In genomic region chr3:57555316-57555715, GRCh38 we compare ENCODE assay signal across 8 cellular contexts. TPM values are rescaled to one million over a fixed set of nuclear protein-coding genes. Genes with fewer than 3 reads are reported as not detected.
DNase-seq lines count a peak whose midpoint lies in the region; ATAC-seq and TF ChIP-seq lines count a peak whose summit lies in the region.

No MANE protein-coding gene starts in this region.

- peak in 1 of 4 donors; percentile 11 for ATAC-seq in heart left ventricle
- no peak for ATAC-seq in GM19351 (IDR thresholded peaks at IDR 0.05; ENCODE audit: unreplicated experiment)

- peak overlapping the region; percentile 87 for H3K4me3 ChIP-seq in WI38 (ENCODE audit: low read depth, low read length)
- H3K4me3 ChIP-seq in heart left ventricle = peak overlapping the region; percentile 46 to 96 (median 88)
- H3K4me3 ChIP-seq in skeletal muscle satellite cell (ENCODE audit: low read length) = peak overlapping the region; percentile 87

- 21 to 35% (median 33%) methylated on average over 9 of the region's 9 CpGs for WGBS in heart left ventricle, 4 donors

- H3K9me3 ChIP-seq in heart left ventricle (no peaks in the 10 kb centered on the region), skeletal muscle satellite cell (replicated peaks; ENCODE audit: low read length) (no peaks in the 10 kb centered on the region)

- TF ChIP-seq POLR2A in heart left ventricle (IDR thresholded peaks at IDR 0.05) = no peak

- no peaks in the 10 kb centered on the region for H3K27me3 ChIP-seq in heart left ventricle
- no peaks in the 10 kb centered on the region for H3K27me3 ChIP-seq in skeletal muscle satellite cell (ENCODE audit: control insufficient read depth, insufficient read depth, low read length)

- H3K4me1 ChIP-seq in heart left ventricle = peaks cover 0 to 39% (median 26%) of the 10 kb centered on the region in 12 donors
- H3K4me1 ChIP-seq in skeletal muscle satellite cell (ENCODE audit: control insufficient read depth, insufficient read depth, low read length) = peaks cover 19% of the 10 kb centered on the region

- DNase-seq in NCI-H2029 (lab: John Stamatoyannopoulos, UW) (peak; percentile 2), NCI-H2029 treated with DMSO at 0.1 percent for 48 hours (lab: John Stamatoyannopoulos, UW) (no peak), heart left ventricle (no peak), GM19238 (ENCODE audit: insufficient read length, low spot score) (no peak), HuH-7.5 (ENCODE audit: low spot score) (no peak)

- H3K27ac ChIP-seq in heart left ventricle = peak overlapping the region; percentile 60 to 94 (median 90)

- intact Hi-C loops in heart left ventricle (cut with DNase I) = loop anchor here in 1 of 10 donors (5.0 kb wide), 1 partner anchor 42 kb away; the partner anchor contains the start of gene ARF4

- no peak for TF ChIP-seq CTCF in WI38 (IDR thresholded peaks at IDR 0.05; ENCODE audit: low read depth, low read length)
- TF ChIP-seq CTCF in heart left ventricle (IDR thresholded peaks at IDR 0.05) = no peak

- peak overlapping the region; percentile 95 for H3K9ac ChIP-seq in skeletal muscle satellite cell (ENCODE audit: low read depth, low read length)

- H3K4me2 ChIP-seq in skeletal muscle satellite cell (ENCODE audit: low read length) = peak overlapping the region; percentile 98

- H3K36me3 ChIP-seq in heart left ventricle (peaks cover 0 to 16% (median 13%) of the 10 kb centered on the region in 9 donors), skeletal muscle satellite cell (ENCODE audit: insufficient read depth, low read length) (peaks cover 15% of the 10 kb centered on the region)

RNA-seq across cellular contexts. Expression of gene PDE12, which starts 0.8 kb away (rescaled TPM):
- 10 to 100 TPM in 8 of 9 donors, 1 to 10 TPM in 1; 8.3 to 14.6 (median 12.8) TPM for total RNA-seq in heart left ventricle
- polyA plus RNA-seq in heart left ventricle = 10 to 100 TPM in 1 of 2 donors, 1 to 10 TPM in 1; 2.7 to 10.3 TPM
- total RNA-seq in skeletal muscle satellite cell (2012; rRNA removed) = 27.4 and 30.4 TPM in 2 replicates

RNA-seq across cellular contexts. Expression of gene DNAH12, which starts 11.2 kb away (rescaled TPM):
- under 1 TPM in 3 of 9 donors, not detected in 6; 0.20 to 0.42 (median 0.32) TPM for total RNA-seq in heart left ventricle
- polyA plus RNA-seq in heart left ventricle = under 1 TPM in 1 of 2 donors, not detected in 1; 0.04 TPM
- total RNA-seq in skeletal muscle satellite cell (2012; rRNA removed) = under 0.01 TPM in 2 replicates

RNA-seq across cellular contexts. Expression of gene ARF4, which starts 41.8 kb away (rescaled TPM):
- total RNA-seq in heart left ventricle = 10 to 100 TPM; 56.6 to 99.8 (median 74.6) TPM
- 100 to 1,000 TPM in 1 of 2 donors, 10 to 100 TPM in 1; 37.9 to 159 TPM for polyA plus RNA-seq in heart left ventricle
- 287 and 315 TPM in 2 replicates for total RNA-seq in skeletal muscle satellite cell (2012; rRNA removed)
